8 cellular contexts compared by ENCODE assay signal in genomic region chr20:3768342-3769130, GRCh38. TPM values are rescaled to one million over a fixed set of nuclear protein-coding genes. Genes with fewer than 3 reads are reported as not detected.
A peak's percentile ranks its signal among the peaks of the same experiment; 100 is the strongest.
DNase-seq lines count a peak whose midpoint lies in the region; ATAC-seq and TF ChIP-seq lines count a peak whose summit lies in the region.

No MANE protein-coding gene starts in this region.

- peak overlapping the region; percentile 87 for H3K4me3 ChIP-seq in AG04449 (ENCODE audit: low read depth, low read length)
- H3K4me3 ChIP-seq in right lobe of liver: peak overlapping the region; percentile 59 to 81 (median 75)

- H3K36me3 Mint-ChIP-seq in activated CD4-positive, alpha-beta T cell treated with anti-CD3 and anti-CD28 coated beads, Interleukin-2, amount 10 ng/mL, durations not matched to agents 7 days and 5 days (ENCODE audit: low read depth): no peaks in the 10 kb centered on the region
- peaks cover 7% of the 10 kb centered on the region for H3K36me3 Mint-ChIP-seq in dendritic cell treated with granulocyte-macrophage colony-stimulating factor and Interleukin-4, amounts not matched to agents 40 ng/mL and 50 ng/mL, for 4 days (ENCODE audit: low read depth)

- H3K27me3 ChIP-seq in right lobe of liver: no peaks in the 10 kb centered on the region

- ATAC-seq in GM18520 (IDR thresholded peaks at IDR 0.05; ENCODE audit: unreplicated experiment): peak; percentile 18
- ATAC-seq in HG03159 (IDR thresholded peaks at IDR 0.05; ENCODE audit: unreplicated experiment): peak; percentile 41
- peak; percentile 48 to 58 (median 57) for ATAC-seq in right lobe of liver

- H3K4me1 ChIP-seq in right lobe of liver: peaks cover 0 to 14% (median 4%) of the 10 kb centered on the region in 4 donors

- H3K27ac Mint-ChIP-seq in activated CD4-positive, alpha-beta T cell treated with anti-CD3 and anti-CD28 coated beads, Interleukin-2, amount 10 ng/mL, durations not matched to agents 7 days and 5 days: peak overlapping the region; percentile 94
- H3K27ac Mint-ChIP-seq in dendritic cell treated with granulocyte-macrophage colony-stimulating factor and Interleukin-4, amounts not matched to agents 40 ng/mL and 50 ng/mL, for 4 days: peak overlapping the region; percentile 89

- H3K27ac ChIP-seq in right lobe of liver: peak overlapping the region; percentile 56 to 73 (median 60)

- no peak for TF ChIP-seq POLR2A in right lobe of liver (IDR thresholded peaks at IDR 0.05)

- H3K4me1 Mint-ChIP-seq in activated CD4-positive, alpha-beta T cell treated with anti-CD3 and anti-CD28 coated beads, Interleukin-2, amount 10 ng/mL, durations not matched to agents 7 days and 5 days: peaks cover 29% of the 10 kb centered on the region
- H3K4me1 Mint-ChIP-seq in dendritic cell treated with granulocyte-macrophage colony-stimulating factor and Interleukin-4, amounts not matched to agents 40 ng/mL and 50 ng/mL, for 4 days (ENCODE audit: low read depth): peaks cover 55% of the 10 kb centered on the region

- TF ChIP-seq CTCF in AG04449 (IDR thresholded peaks at IDR 0.05; ENCODE audit: insufficient read depth, low read length, missing control alignments) (peak; percentile 40), right lobe of liver (IDR thresholded peaks at IDR 0.05) (peak; percentile 34 to 56 (median 48))

- POLR2A ChIA-PET in AG04449 (lab: Yijun Ruan, JAX): interaction anchor here (0.5 to 2.4 kb wide), 8 partner anchors 9 to 92 kb away, joined by 3 to 28 read pairs (median 4); partner anchors contain the start of genes CENPB and SPEF1
- POLR2A ChIA-PET in activated CD4-positive, alpha-beta T cell treated with anti-CD3 and anti-CD28 coated beads, Interleukin-2, amount 10 ng/mL, durations not matched to agents 7 days and 5 days (lab: Charles Lee): interaction anchor here (1.0 kb wide), 2 partner anchors 9 to 16 kb away, joined by 3 to 5 read pairs; no protein-coding TSS in a partner anchor

- peaks cover 2% of the 10 kb centered on the region for H3K27me3 Mint-ChIP-seq in activated CD4-positive, alpha-beta T cell treated with anti-CD3 and anti-CD28 coated beads, Interleukin-2, amount 10 ng/mL, durations not matched to agents 7 days and 5 days
- H3K27me3 Mint-ChIP-seq in dendritic cell treated with granulocyte-macrophage colony-stimulating factor and Interleukin-4, amounts not matched to agents 40 ng/mL and 50 ng/mL, for 4 days: no peaks in the 10 kb centered on the region

- intact Hi-C loops in dendritic cell treated with granulocyte-macrophage colony-stimulating factor and Interleukin-4, amounts not matched to agents 40 ng/mL and 50 ng/mL, for 4 days (cut with micrococcal nuclease): loop anchor here (1.0 kb wide), 1 partner anchor 15 kb away; no protein-coding TSS in a partner anchor
- intact Hi-C loops in right lobe of liver (cut with DNase I): no loop called here

- H3K4me3 Mint-ChIP-seq in activated CD4-positive, alpha-beta T cell treated with anti-CD3 and anti-CD28 coated beads, Interleukin-2, amount 10 ng/mL, durations not matched to agents 7 days and 5 days: peak overlapping the region; percentile 83
- H3K4me3 Mint-ChIP-seq in dendritic cell treated with granulocyte-macrophage colony-stimulating factor and Interleukin-4, amounts not matched to agents 40 ng/mL and 50 ng/mL, for 4 days: peak overlapping the region; percentile 91

- CTCF ChIA-PET in AG04449 (lab: Yijun Ruan, JAX): interaction anchor here (0.6 to 6.8 kb wide), 20 partner anchors 10 to 322 kb away, joined by 3 to 89 read pairs (median 5); partner anchors contain the start of genes ADAM33, AP5S1, CDC25B and CENPB
- CTCF ChIA-PET in activated CD4-positive, alpha-beta T cell treated with anti-CD3 and anti-CD28 coated beads, Interleukin-2, amount 10 ng/mL, durations not matched to agents 7 days and 5 days (lab: Charles Lee): interaction anchor here (0.6 to 3.7 kb wide), 16 partner anchors 8 to 317 kb away, joined by 3 to 40 read pairs (median 4); partner anchors contain the start of genes CENPB and SPEF1

- H3K9me3 Mint-ChIP-seq in activated CD4-positive, alpha-beta T cell treated with anti-CD3 and anti-CD28 coated beads, Interleukin-2, amount 10 ng/mL, durations not matched to agents 7 days and 5 days: no peaks in the 10 kb centered on the region
- no peaks in the 10 kb centered on the region for H3K9me3 Mint-ChIP-seq in dendritic cell treated with granulocyte-macrophage colony-stimulating factor and Interleukin-4, amounts not matched to agents 40 ng/mL and 50 ng/mL, for 4 days

- 12% methylated on average over 9 of the region's 51 CpGs for WGBS in right lobe of liver (ENCODE audit: insufficient coverage, low coverage, low lambda C conversion rate, missing lambda C conversion rate)

- no peaks in the 10 kb centered on the region for H3K36me3 ChIP-seq in right lobe of liver

- no peaks in the 10 kb centered on the region for H3K9me3 ChIP-seq in right lobe of liver

- DNase-seq in AG04449 (ENCODE audit: low read depth, low spot score) (peak; percentile 19), NCI-H524 treated with DMSO at 0.1 percent for 48 hours (lab: John Stamatoyannopoulos, UW) (peak; percentile 70), right lobe of liver (peak; percentile 68 to 78 (median 75))
- peak; percentile 83 for DNase-seq in activated CD4-positive, alpha-beta T cell treated with anti-CD3 and anti-CD28 coated beads, Interleukin-2, amount 10 ng/mL, durations not matched to agents 7 days and 5 days
- DNase-seq in stimulated activated CD4-positive, alpha-beta T cell treated with anti-CD3 and anti-CD28 coated beads, Interleukin-4, amount 100 ng/mL, for 4 hours: peak; percentile 73 to 83

RNA-seq across cellular contexts. Expression of gene ADISSP, which starts 1.0 kb away (rescaled TPM):
- total RNA-seq in activated CD4-positive, alpha-beta T cell treated with anti-CD3 and anti-CD28 coated beads, Interleukin-2, amount 10 ng/mL, durations not matched to agents 7 days and 5 days: 10 to 100 TPM; 27.8 to 27.9 TPM
- total RNA-seq in right lobe of liver: 10 to 100 TPM in 3 of 6 experiments, 1 to 10 TPM in 3; 9.6 to 11.7 (median 9.9) TPM

RNA-seq across cellular contexts. Expression of gene SPEF1, which starts 12.7 kb away (rescaled TPM):
- under 1 TPM; 0.17 to 0.21 TPM for total RNA-seq in activated CD4-positive, alpha-beta T cell treated with anti-CD3 and anti-CD28 coated beads, Interleukin-2, amount 10 ng/mL, durations not matched to agents 7 days and 5 days
- total RNA-seq in right lobe of liver: not detected

RNA-seq across cellular contexts. Expression of gene CENPB, which starts 18.0 kb away (rescaled TPM):
- total RNA-seq in activated CD4-positive, alpha-beta T cell treated with anti-CD3 and anti-CD28 coated beads, Interleukin-2, amount 10 ng/mL, durations not matched to agents 7 days and 5 days: 10 to 100 TPM; 77.8 to 85.6 TPM
- total RNA-seq in right lobe of liver: 10 to 100 TPM; 27.8 to 43.1 (median 31.6) TPM

RNA-seq across cellular contexts. Expression of gene CDC25B, which starts 27.6 kb away (rescaled TPM):
- total RNA-seq in activated CD4-positive, alpha-beta T cell treated with anti-CD3 and anti-CD28 coated beads, Interleukin-2, amount 10 ng/mL, durations not matched to agents 7 days and 5 days: 100 to 1,000 TPM; 403 to 429 TPM
- total RNA-seq in right lobe of liver: 10 to 100 TPM; 10.9 to 28.7 (median 16.5) TPM

RNA-seq across cellular contexts. Expression of gene HSPA12B, which starts 36.1 kb away (rescaled TPM):
- total RNA-seq in activated CD4-positive, alpha-beta T cell treated with anti-CD3 and anti-CD28 coated beads, Interleukin-2, amount 10 ng/mL, durations not matched to agents 7 days and 5 days: not detected
- 1 to 10 TPM in 3 of 6 experiments, under 1 TPM in 3; 0.46 to 2.2 (median 0.97) TPM for total RNA-seq in right lobe of liver

Comparison
In these comparisons a context has a peak if more than half of its experiments do, and no peak if none do; other contexts are left out.
1. Peak in every context shown above with its lines: DNase-seq, ATAC-seq, H3K4me3 ChIP-seq and H3K27ac ChIP-seq.
2. DNase-seq: peak in every context shown above with its lines; median percentile 83 in activated CD4-positive, alpha-beta T cell treated with anti-CD3 and anti-CD28 coated beads, Interleukin-2, amount 10 ng/mL, durations not matched to agents 7 days and 5 days; 78 in stimulated activated CD4-positive, alpha-beta T cell treated with anti-CD3 and anti-CD28 coated beads, Interleukin-4, amount 100 ng/mL, for 4 hours; 75 in right lobe of liver; 70 in NCI-H524 treated with DMSO at 0.1 percent for 48 hours; 19 in AG04449.